19 cellular contexts compared by ENCODE assay signal in the genomic region with DNA sequence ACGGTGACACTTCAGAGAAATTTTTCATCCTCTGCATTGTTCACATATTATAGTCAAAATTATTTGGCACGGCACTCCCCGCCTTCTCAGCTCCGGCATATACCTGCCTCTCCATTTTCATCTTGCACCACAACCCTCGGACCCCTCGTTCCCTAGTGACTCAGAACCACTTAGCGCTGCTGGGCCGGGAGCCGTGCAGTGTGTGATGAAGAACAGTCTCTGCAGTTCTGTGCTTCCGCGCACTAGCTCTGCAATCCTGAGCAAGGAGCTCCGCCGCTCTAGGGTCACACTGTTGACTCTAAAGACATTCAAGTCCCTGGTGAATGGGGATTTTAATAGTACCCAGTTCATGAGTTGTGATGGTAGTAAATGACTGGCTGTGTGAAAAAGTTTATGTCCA.
"Had no signal": no experiment of that assay in that cellular context is flagged by ENCODE, and none has a peak within 500 bp of the region (broad histone marks: within the 10 kb centered on the region; RNA-seq: fewer than 3 reads in every experiment).

No MANE protein-coding gene starts in this region.

- H3K4me1 Mint-ChIP-seq: immature natural killer cell; naive thymus-derived CD8-positive, alpha-beta T cell had no signal

- DNase-seq: immature natural killer cell; kidney; left lung; ovary; stimulated activated naive B cell treated with anti-CD40 and anti-IgM and Interleukin-4, amounts not matched to agents 10 μg/mL and 1 μg/mL and 100 μg/mL, for 72 hours; stomach; tibial artery; upper lobe of right lung; uterus had no signal

- H3K27ac Mint-ChIP-seq: immature natural killer cell; naive thymus-derived CD8-positive, alpha-beta T cell; nephron; progenitor cell of endocrine pancreas; stimulated activated naive B cell treated with anti-CD40 and anti-IgM and Interleukin-4, amounts not matched to agents 10 μg/mL and 1 μg/mL and 100 μg/mL, for 72 hours had no signal

- H3K36me3 Mint-ChIP-seq: immature natural killer cell; naive thymus-derived CD8-positive, alpha-beta T cell; stimulated activated naive B cell treated with anti-CD40 and anti-IgM and Interleukin-4, amounts not matched to agents 10 μg/mL and 1 μg/mL and 100 μg/mL, for 72 hours had no signal

- ATAC-seq: left colon; naive thymus-derived CD8-positive, alpha-beta T cell; sciatic nerve had no signal

- H3K4me3 Mint-ChIP-seq: immature natural killer cell; naive thymus-derived CD8-positive, alpha-beta T cell; nephron; neural crest cell; stimulated activated naive B cell treated with anti-CD40 and anti-IgM and Interleukin-4, amounts not matched to agents 10 μg/mL and 1 μg/mL and 100 μg/mL, for 72 hours had no signal

- H3K36me3 ChIP-seq: left lung, ovary, right atrium auricular region, stomach, thoracic aorta, tibial artery, upper lobe of right lung, uterus had no signal

- H3K9me3 Mint-ChIP-seq: immature natural killer cell, nephron had no signal

- H3K4me3 ChIP-seq: left lung, ovary, right atrium auricular region, skin epidermis, stomach, thoracic aorta, tibial artery, upper lobe of right lung, uterus had no signal

- FAIRE-seq: islet of Langerhans, kidney had no signal

- H3K9me3 ChIP-seq: left lung, ovary, right atrium auricular region, stomach, thoracic aorta, tibial artery, upper lobe of right lung, uterus had no signal

- H3K4me1 ChIP-seq: left lung, right atrium auricular region, stomach, tibial artery, upper lobe of right lung, uterus had no signal

- H3K27me3 ChIP-seq: ovary, right atrium auricular region, uterus had no signal

- H3K27ac ChIP-seq: left lung, ovary, right atrium auricular region, skin epidermis, stomach, thoracic aorta, tibial artery, upper lobe of right lung, uterus had no signal
